21 cellular contexts compared by ENCODE assay signal in the genomic region with DNA sequence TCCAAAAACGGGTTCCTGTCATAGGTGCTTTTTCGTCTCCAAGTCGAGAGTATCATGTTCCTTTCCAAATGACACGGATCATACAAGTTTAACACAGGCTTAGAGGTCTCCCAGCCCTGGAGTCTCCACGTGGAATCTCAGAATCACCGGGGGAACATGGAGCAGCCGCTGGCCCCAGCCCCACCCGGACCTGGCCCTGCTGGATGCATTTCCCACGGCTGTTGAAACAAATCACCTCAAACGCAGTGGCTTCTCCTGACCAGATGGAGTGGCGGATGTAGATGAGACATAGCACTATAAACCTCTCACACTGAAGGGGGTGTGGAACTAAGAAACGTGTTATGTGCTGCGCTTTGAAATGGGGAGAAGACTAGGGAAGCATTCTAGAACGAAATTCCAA.
"Had no signal": no experiment of that assay in that cellular context is flagged by ENCODE, and none has a peak within 500 bp of the region (broad histone marks: within the 10 kb centered on the region; RNA-seq: fewer than 3 reads in every experiment).

No MANE protein-coding gene starts in this region.

- H3K36me3 ChIP-seq: cardiac muscle cell, ovary, prostate gland, thoracic aorta, upper lobe of left lung had no signal

- H3K36me3 Mint-ChIP-seq: activated naive CD4-positive, alpha-beta T cell treated with anti-CD3 and anti-CD28 coated beads, Interleukin-2, amount 50 U/mL, for 24 hours; naive thymus-derived CD8-positive, alpha-beta T cell; WTC11 had no signal

- H3K4me1 ChIP-seq: prostate gland, upper lobe of left lung had no signal

- ATAC-seq: activated CD4-positive, alpha-beta T cell treated with anti-CD3 and anti-CD28 coated beads for 36 hours; body of pancreas; naive thymus-derived CD8-positive, alpha-beta T cell; WTC11 had no signal

- H3K27me3 ChIP-seq: body of pancreas, cardiac muscle cell, ovary, upper lobe of left lung had no signal

- H3K4me3 ChIP-seq: body of pancreas, cardiac muscle cell, lung, ovary, prostate gland, thoracic aorta, upper lobe of left lung had no signal

- H3K27ac ChIP-seq: body of pancreas, cardiac muscle cell, ovary, prostate gland, thoracic aorta, upper lobe of left lung had no signal

- H3K9me3 Mint-ChIP-seq: dendritic cell treated with granulocyte-macrophage colony-stimulating factor and Interleukin-4, amounts not matched to agents 40 ng/mL and 50 ng/mL, for 4 days; WTC11 had no signal

- H3K9me3 ChIP-seq: body of pancreas, ovary, prostate gland, thoracic aorta, upper lobe of left lung had no signal

- DNase-seq: activated CD4-positive, alpha-beta T cell treated with anti-CD3 and anti-CD28 coated beads for 36 hours; activated CD4-positive, alpha-beta T cell treated with anti-CD3 and anti-CD28 coated beads, Interleukin-2, amount 50 U/mL, for 4 hours; activated gamma-delta T cell treated with Interleukin-2 at 50 U/mL for 16 hours; activated T-cell treated with anti-CD3 and anti-CD28 coated beads, Interleukin-2, amount 50 U/mL, for 1 hour; anterior cingulate cortex; body of pancreas; effector CD8-positive, alpha-beta T cell; foreskin melanocyte; hippocampal formation; naive thymus-derived CD8-positive, alpha-beta T cell; ovary; stimulated activated naive CD4-positive, alpha-beta T cell treated with Interleukin-2 at 50 U/mL for 16 hours; T-helper 9 cell had no signal

- H3K27ac Mint-ChIP-seq: activated CD4-positive, alpha-beta T cell treated with anti-CD3 and anti-CD28 coated beads for 36 hours; activated naive CD4-positive, alpha-beta T cell treated with anti-CD3 and anti-CD28 coated beads, Interleukin-2, amount 50 U/mL, for 24 hours; dendritic cell treated with granulocyte-macrophage colony-stimulating factor and Interleukin-4, amounts not matched to agents 40 ng/mL and 50 ng/mL, for 4 days; naive thymus-derived CD8-positive, alpha-beta T cell; WTC11 had no signal

- H3K4me3 Mint-ChIP-seq: activated CD4-positive, alpha-beta T cell treated with anti-CD3 and anti-CD28 coated beads for 36 hours; activated naive CD4-positive, alpha-beta T cell treated with anti-CD3 and anti-CD28 coated beads, Interleukin-2, amount 50 U/mL, for 24 hours; dendritic cell treated with granulocyte-macrophage colony-stimulating factor and Interleukin-4, amounts not matched to agents 40 ng/mL and 50 ng/mL, for 4 days; naive thymus-derived CD8-positive, alpha-beta T cell; WTC11 had no signal

- H3K4me1 Mint-ChIP-seq: activated CD4-positive, alpha-beta T cell treated with anti-CD3 and anti-CD28 coated beads for 36 hours; activated naive CD4-positive, alpha-beta T cell treated with anti-CD3 and anti-CD28 coated beads, Interleukin-2, amount 50 U/mL, for 24 hours; naive thymus-derived CD8-positive, alpha-beta T cell had no signal
